ENCODE assay signal across 1 cellular context in genomic region chr22:31121403-31121802, GRCh38.
TF ChIP-seq lines count a peak whose summit lies in the region.

No MANE protein-coding gene starts in this region.

TF ChIP-seq in H1, 55 proteins besides CTCF, POLR2A, EP300 and RAD21:
- TF ChIP-seq MAX (IDR thresholded peaks at IDR 0.05): no peak
- TF ChIP-seq KDM1A (IDR thresholded peaks at IDR 0.05; ENCODE audit: borderline replicate concordance, low read length): no peak
- no peak for TF ChIP-seq RFX5 (IDR thresholded peaks at IDR 0.05; ENCODE audit: borderline replicate concordance, low read depth, low read length)
- no peak for TF ChIP-seq NRF1 (IDR thresholded peaks at IDR 0.05; ENCODE audit: low read depth, low read length)
